ENCODE assay signal across 9 cellular contexts in the genomic region with DNA sequence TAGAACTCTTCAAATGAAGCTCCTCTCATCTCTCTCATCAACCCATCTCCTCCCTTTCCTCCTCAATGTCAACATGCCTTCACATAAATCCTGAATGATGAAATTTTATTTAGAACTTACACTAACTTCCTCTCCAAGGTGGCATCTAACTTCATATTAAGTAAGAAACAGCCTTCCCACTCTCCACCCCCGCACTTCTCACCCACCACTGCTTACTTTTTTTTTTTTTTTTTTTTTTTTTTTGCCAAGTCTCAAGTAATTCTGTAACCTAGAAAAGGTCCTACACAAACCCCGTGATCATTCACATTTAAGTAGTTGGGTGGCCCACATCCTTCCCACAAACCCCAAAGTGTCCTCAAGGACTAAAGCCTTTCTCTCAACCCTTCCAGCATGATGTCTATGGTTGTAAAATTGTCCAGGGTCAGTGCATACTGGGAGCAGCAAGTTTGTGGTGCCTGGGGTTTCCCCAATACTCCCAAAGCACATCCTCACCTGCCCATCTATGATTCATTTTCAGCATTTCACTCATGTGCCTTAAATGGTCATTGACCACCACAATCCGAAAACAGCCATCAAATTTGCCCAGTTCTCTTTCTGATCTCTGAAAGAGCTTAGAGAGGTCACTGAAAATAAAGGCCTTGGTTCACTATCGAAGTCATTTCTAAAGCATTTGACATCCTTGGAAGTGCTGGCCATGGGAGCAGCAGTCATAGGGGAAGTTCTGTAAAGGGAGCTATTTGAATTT. TPM values are rescaled to one million over a fixed set of nuclear protein-coding genes. Genes with fewer than 3 reads are reported as not detected.
DNase-seq lines count a peak whose midpoint lies in the region; ATAC-seq and TF ChIP-seq lines count a peak whose summit lies in the region.
"Had no signal": no experiment of that assay in that cellular context is flagged by ENCODE, and none has a peak within 500 bp of the region (broad histone marks: within the 10 kb centered on the region; RNA-seq: fewer than 3 reads in every experiment).

No MANE protein-coding gene starts in this region.

- peak overlapping the region; percentile 81 for H3K27ac Mint-ChIP-seq in activated naive CD8-positive, alpha-beta T cell treated with anti-CD3 and anti-CD28 coated beads for 36 hours

- no peaks in the 10 kb centered on the region for H3K9me3 Mint-ChIP-seq in activated naive CD8-positive, alpha-beta T cell treated with anti-CD3 and anti-CD28 coated beads for 36 hours

- H3K36me3 Mint-ChIP-seq in activated naive CD8-positive, alpha-beta T cell treated with anti-CD3 and anti-CD28 coated beads for 36 hours = no peaks in the 10 kb centered on the region

- no peak for TF ChIP-seq CTCF in GM10248 (IDR thresholded peaks at IDR 0.05; ENCODE audit: control extremely low read depth, extremely low read depth, low read depth, missing control alignments)

- CTCF ChIA-PET in GM10248 (lab: Yijun Ruan, JAX) = interaction anchor here (0.7 to 6.4 kb wide), 52 partner anchors 8 to 460 kb away, joined by 3 to 98 read pairs (median 5); a partner anchor contains a TSS

- peak overlapping the region; percentile 1 for H3K4me3 Mint-ChIP-seq in activated naive CD8-positive, alpha-beta T cell treated with anti-CD3 and anti-CD28 coated beads for 36 hours

- POLR2A ChIA-PET in GM10248 (lab: Yijun Ruan, JAX) = interaction anchor here (0.7 to 1.7 kb wide), 3 partner anchors 282 to 412 kb away, joined by 3 to 5 read pairs (median 3); a partner anchor contains a TSS

- no peaks in the 10 kb centered on the region for H3K27me3 Mint-ChIP-seq in activated naive CD8-positive, alpha-beta T cell treated with anti-CD3 and anti-CD28 coated beads for 36 hours

- ATAC-seq in GM18511 (IDR thresholded peaks at IDR 0.05; ENCODE audit: unreplicated experiment) (peak; percentile 40), GM21447 (IDR thresholded peaks at IDR 0.05; ENCODE audit: unreplicated experiment) (peak; percentile 34), HG03432 (IDR thresholded peaks at IDR 0.05; ENCODE audit: unreplicated experiment) (peak; percentile 60)

- DNase-seq in activated naive CD8-positive, alpha-beta T cell treated with anti-CD3 and anti-CD28 coated beads for 36 hours = peak; percentile 21
- no peak for DNase-seq in SW480 (ENCODE audit: low spot score)
- no peak for DNase-seq in GM10248 (ENCODE audit: extremely low spot score)
- DNase-seq in superior temporal gyrus (ENCODE audit: extremely low spot score) = no peak
- no peak for DNase-seq in NCI-H187 treated with DMSO at 0.1 percent for 48 hours (lab: John Stamatoyannopoulos, UW)
- DNase-seq: amygdala had no signal

- H3K4me1 Mint-ChIP-seq in activated naive CD8-positive, alpha-beta T cell treated with anti-CD3 and anti-CD28 coated beads for 36 hours = peaks cover 37% of the 10 kb centered on the region

RNA-seq across cellular contexts. Expression of a gene that starts 47.2 kb away (rescaled TPM):
- under 1 TPM; 0.08 to 0.12 TPM for total RNA-seq in activated naive CD8-positive, alpha-beta T cell treated with anti-CD3 and anti-CD28 coated beads for 36 hours
